Comparison of ENCODE assay signal across 1 cellular context in genomic region chr2:96800061-96800761, GRCh38.
TF ChIP-seq lines count a peak whose summit lies in the region.

No MANE protein-coding gene starts in this region.

TF ChIP-seq in GM12878, 131 proteins besides CTCF, POLR2A, EP300 and RAD21:
- TF ChIP-seq ZBED1 (IDR thresholded peaks at IDR 0.05; ENCODE audit: borderline replicate concordance) (no peak), IRF4 (IDR thresholded peaks at IDR 0.05; ENCODE audit: low read depth, low read length) (no peak), BCL11A (IDR thresholded peaks at IDR 0.05; ENCODE audit: low read depth, low read length) (no peak), SUZ12 (IDR thresholded peaks at IDR 0.05; ENCODE audit: unreplicated experiment) (no peak), BRCA1 (IDR thresholded peaks at IDR 0.05; ENCODE audit: low read depth, low read length) (no peak), CHD4 (IDR thresholded peaks at IDR 0.05) (no peak), HSF1 (IDR thresholded peaks at IDR 0.05; ENCODE audit: low read depth, low read length) (no peak), PBX3 (IDR thresholded peaks at IDR 0.05; ENCODE audit: insufficient replicate concordance, low read depth, low read length) (no peak), ETV6 (conservative IDR thresholded peaks at IDR 0.05 in 1 of 2, IDR thresholded peaks at IDR 0.05 in 1 of 2; ENCODE audit: borderline replicate concordance in 1 of 2, low read depth in 1 of 2) (no peak), NKRF (conservative IDR thresholded peaks at IDR 0.05) (no peak), TARDBP (IDR thresholded peaks at IDR 0.05; ENCODE audit: borderline replicate concordance) (no peak), FOS (IDR thresholded peaks at IDR 0.05; ENCODE audit: borderline replicate concordance, extremely low read depth, insufficient read length) (no peak), CREB1 (IDR thresholded peaks at IDR 0.05; ENCODE audit: low read depth) (no peak), MYB (IDR thresholded peaks at IDR 0.05; ENCODE audit: borderline replicate concordance, low read depth, low read length) (no peak), EGR1 (IDR thresholded peaks at IDR 0.05; ENCODE audit: borderline replicate concordance in 1 of 2, low read depth in 2 of 2, low read length in 2 of 2) (no peak), HDAC2 (IDR thresholded peaks at IDR 0.05) (no peak)
